10 cellular contexts compared by ENCODE assay signal in the genomic region with DNA sequence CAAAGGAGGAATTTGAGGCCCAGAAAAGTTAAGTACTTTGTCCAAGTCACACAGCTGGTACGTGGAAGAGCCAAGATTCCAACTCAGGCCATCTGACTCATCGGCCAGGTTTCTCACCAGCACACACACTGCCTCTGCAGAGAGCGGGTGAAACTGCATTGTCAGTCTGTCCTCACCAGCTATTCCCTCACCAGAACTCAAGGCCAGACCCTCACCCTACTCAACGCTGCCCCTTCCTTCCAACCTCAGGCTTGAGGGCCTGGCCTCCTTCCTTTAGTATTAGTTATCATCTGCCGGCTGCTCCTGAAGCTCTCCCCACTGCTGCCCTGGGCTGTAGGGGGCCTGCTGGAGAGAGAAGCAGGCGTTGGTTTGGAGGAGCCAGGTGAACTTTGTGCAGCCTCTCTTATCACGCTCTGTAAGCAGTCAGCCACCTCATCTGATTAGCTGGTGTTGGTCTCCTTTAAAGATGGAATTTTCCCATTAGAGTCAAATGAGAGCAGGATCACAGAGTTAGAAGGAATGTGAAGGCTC. TPM values are rescaled to one million over a fixed set of nuclear protein-coding genes. Genes with fewer than 3 reads are reported as not detected.
DNase-seq lines count a peak whose midpoint lies in the region; ATAC-seq, FAIRE-seq and TF ChIP-seq lines count a peak whose summit lies in the region.
"Had no signal": no experiment of that assay in that cellular context is flagged by ENCODE, and none has a peak within 500 bp of the region (broad histone marks: within the 10 kb centered on the region; RNA-seq: fewer than 3 reads in every experiment).

No MANE protein-coding gene starts in this region.

- peak overlapping the region; percentile 26; the same call in 1 of the 2 replicates for H3K9ac ChIP-seq in HCT116 (ENCODE audit: low read length)

- TF ChIP-seq CTCF in HCT116 (IDR thresholded peaks at IDR 0.05 in 2 of 3, conservative IDR thresholded peaks at IDR 0.05 in 1 of 3; ENCODE audit: borderline replicate concordance in 1 of 3, insufficient read depth in 1 of 3, low read depth in 2 of 3, low read length in 2 of 3) (peak in 1 of 3 experiments; percentile 15; a peak in 2 of 6 replicates), VCaP (conservative IDR thresholded peaks at IDR 0.05) (no peak), fibroblast of villous mesenchyme (IDR thresholded peaks at IDR 0.05; ENCODE audit: insufficient read depth, low read depth, low read length) (no peak), esophagus squamous epithelium (IDR thresholded peaks at IDR 0.05) (no peak)

- H3K4me3 ChIP-seq in HCT116 (replicated peaks in 1 of 2; ENCODE audit: low read depth in 1 of 2, low read length in 2 of 2) (0 out of 4 replicates have a peak overlapping the region, but pooled peaks of 1 of the 2 experiments have one; percentile 16), fibroblast of villous mesenchyme (ENCODE audit: low read depth, low read length) (no peak overlapping the region), small intestine (ENCODE audit: low read depth in 1 of 2, low read length in 2 of 2) (no peak overlapping the region), esophagus squamous epithelium (no peak overlapping the region)

- no TSS peak for BruUV-seq in HCT116 (replicated peaks; lab: Mats Ljungman, UMichigan)

- H3K79me2 ChIP-seq in HCT116 (ENCODE audit: insufficient read depth, low read length), result no peaks in the 10 kb centered on the region

- no peak overlapping the region for H3K27ac ChIP-seq in HCT116 (ENCODE audit: low read depth, low read length)
- H3K27ac ChIP-seq in VCaP, result peak overlapping the region; percentile 9; the same call in 1 of the 2 replicates
- H3K27ac ChIP-seq in small intestine (ENCODE audit: low read depth in 1 of 2, low read length in 1 of 2), result peak overlapping the region; percentile 18 to 72
- no peak overlapping the region for H3K27ac ChIP-seq in esophagus squamous epithelium

- 14 to 62% (median 38%) methylated on average over 7 of the region's 7 CpGs for WGBS in small intestine, 3 donors
- 66 to 87% methylated on average over 5 to 6 of the region's 7 CpGs for WGBS in esophagus squamous epithelium, 2 donors

- DNase-seq in HCT116 (ENCODE audit: low read depth, low spot score) (no peak), fibroblast of villous mesenchyme (ENCODE audit: low read depth) (peak; percentile 33), small intestine (peak; percentile 92), esophagus squamous epithelium (lab: John Stamatoyannopoulos, UW) (no peak), ureter (ENCODE audit: low spot score) (no peak)
- DNase-seq: DND-41, hippocampal formation, naive B cell had no signal

- POLR2A ChIA-PET in HCT116 (lab: Charles Lee), result interaction anchor here (0.7 to 2.0 kb wide), 2 partner anchors 143 to 226 kb away, joined by 3 to 9 read pairs; no protein-coding TSS in a partner anchor

- TF ChIP-seq POLR2A in HCT116 (IDR thresholded peaks at IDR 0.05; ENCODE audit: borderline replicate concordance, extremely low read depth, insufficient read depth, insufficient read length) (no peak), esophagus squamous epithelium (IDR thresholded peaks at IDR 0.05) (no peak)

- no peaks in the 10 kb centered on the region for H3K9me2 ChIP-seq in HCT116 (ENCODE audit: insufficient read depth)

- no peak for TF ChIP-seq RAD21 in HCT116 (IDR thresholded peaks at IDR 0.05; ENCODE audit: low read depth)

- H3K4me1 ChIP-seq in HCT116 (ENCODE audit: control insufficient read depth in 1 of 2, insufficient read depth in 2 of 2, low read length in 2 of 2) (peaks cover 5 to 25% of the 10 kb centered on the region in 2 experiments; a peak in 3 of 4 replicates), small intestine (ENCODE audit: control insufficient read depth in 2 of 2, insufficient read depth in 1 of 2, low read depth in 1 of 2, low read length in 1 of 2) (peaks cover 0 to 1% of the 10 kb centered on the region in 2 donors), esophagus squamous epithelium (peaks cover 3 to 8% (median 4%) of the 10 kb centered on the region in 3 donors)

- H3K27me3 ChIP-seq in HCT116 (ENCODE audit: insufficient read depth, low read length) (no peaks in the 10 kb centered on the region), small intestine (ENCODE audit: control insufficient read depth in 2 of 2, insufficient read depth in 2 of 2, low read length in 2 of 2) (no peaks in the 10 kb centered on the region), esophagus squamous epithelium (peaks cover 0 to 29% (median 0%) of the 10 kb centered on the region in 4 donors)

- H3K36me3 ChIP-seq in HCT116 (ENCODE audit: control insufficient read depth in 1 of 2, insufficient read depth in 2 of 2, low read length in 2 of 2) (no peaks in the 10 kb centered on the region), small intestine (ENCODE audit: control insufficient read depth in 2 of 2, insufficient read depth in 2 of 2, low read length in 2 of 2) (no peaks in the 10 kb centered on the region), esophagus squamous epithelium (no peaks in the 10 kb centered on the region)

- H3K9me3 ChIP-seq in HCT116 (ENCODE audit: control insufficient read depth in 1 of 2, insufficient read depth in 1 of 2, low read depth in 1 of 2, low read length in 2 of 2), result no peaks in the 10 kb centered on the region
- no peaks in the 10 kb centered on the region for H3K9me3 ChIP-seq in small intestine (ENCODE audit: control insufficient read depth, low read depth)
- no peaks in the 10 kb centered on the region for H3K9me3 ChIP-seq in esophagus squamous epithelium

- FAIRE-seq in small intestine (lab: Jason Lieb, UNC), result no peak

- intact Hi-C loops in HCT116 (cut with micrococcal nuclease), result loop anchor here (5.0 kb wide), 1 partner anchor 104 kb away; a partner anchor contains a TSS
- intact Hi-C loops in esophagus squamous epithelium (cut with DNase I), result loop anchor here (10.0 kb wide), 1 partner anchor 136 kb away; no protein-coding TSS in a partner anchor

- H2AFZ ChIP-seq in HCT116 (ENCODE audit: low read depth, low read length, poor library complexity, severe bottlenecking), result peak overlapping the region; percentile 80

- ATAC-seq in HCT116, result peak; percentile 65
- no peak for ATAC-seq in HG03520 (IDR thresholded peaks at IDR 0.05; ENCODE audit: unreplicated experiment)

- peak overlapping the region; percentile 67 for H3K4me2 ChIP-seq in HCT116 (ENCODE audit: low read length)

- CTCF ChIA-PET in HCT116 (lab: Charles Lee), result interaction anchor here (0.7 to 4.4 kb wide), 11 partner anchors 13 to 275 kb away, joined by 3 to 78 read pairs (median 11); a partner anchor contains a TSS

- H4K20me1 ChIP-seq in HCT116 (ENCODE audit: insufficient read depth), result no peaks in the 10 kb centered on the region

- RAD21 ChIA-PET in HCT116 (lab: Charles Lee; ENCODE audit: low non-redundant PET in 1 of 2, low total read pairs in 2 of 2, uncharacterized antibody in 2 of 2, unreplicated experiment in 2 of 2), result interaction anchor here (2.4 to 3.0 kb wide), 3 partner anchors 143 to 276 kb away, joined by 14 to 29 read pairs (median 18); no protein-coding TSS in a partner anchor

TF ChIP-seq in HCT116, 20 proteins besides CTCF, POLR2A, EP300 and RAD21:
- TF ChIP-seq FOSL1 (IDR thresholded peaks at IDR 0.05; ENCODE audit: low read depth) (0 out of 2 replicates have a peak, but pooled peaks have one; percentile 26), EGR1 (IDR thresholded peaks at IDR 0.05; ENCODE audit: low read depth) (no peak)

RNA-seq across cellular contexts. Expression of a gene that starts 16.6 kb away (rescaled TPM):
- total RNA-seq in HCT116 (2021; ENCODE audit: unreplicated experiment) (67.6 TPM), fibroblast of villous mesenchyme (2.2 and 4.5 TPM in 2 replicates), esophagus squamous epithelium (10 to 100 TPM in 2 of 4 donors, 1 to 10 TPM in 2; 7.6 to 19.9 (median 13.1) TPM), ureter (21.7 TPM)
- polyA plus RNA-seq in HCT116 (2012), result 81.1 and 106 TPM in 2 replicates
- polyA plus RNA-seq in small intestine, result 10 to 100 TPM; 55.7 to 88.3 (median 78.5) TPM

RNA-seq across cellular contexts. Expression of a gene that starts 60.0 kb away (rescaled TPM):
- 0.71 TPM for total RNA-seq in HCT116 (2021; ENCODE audit: unreplicated experiment)
- 0.39 and 0.60 TPM in 2 replicates for polyA plus RNA-seq in HCT116 (2012)
- 0.43 and 0.64 TPM in 2 replicates for total RNA-seq in fibroblast of villous mesenchyme
- polyA plus RNA-seq in small intestine, result 10 to 100 TPM in 2 of 3 donors, 1 to 10 TPM in 1; 6.5 to 27.5 (median 11.4) TPM
- total RNA-seq in esophagus squamous epithelium, result under 1 TPM; 0.30 to 0.76 (median 0.50) TPM
- 24.7 TPM for total RNA-seq in ureter

Comparison
In these comparisons a context has a peak if more than half of its experiments do, and no peak if none do; other contexts are left out.
1. DNase-seq: peak in fibroblast of villous mesenchyme (single experiment) and small intestine (single experiment); none in HCT116 (single experiment), esophagus squamous epithelium (single experiment) and ureter (single experiment).
2. H3K27ac ChIP-seq: peak in VCaP (single experiment) and small intestine (2 of 2); none in HCT116 (single experiment) and esophagus squamous epithelium (0 of 4).
3. RNA of a gene that starts 60.0 kb away (total RNA-seq): 24.7 TPM in ureter (single experiment); 0.71 TPM in HCT116 (single experiment), 0.30 to 0.76 TPM in esophagus squamous epithelium and 0.43 to 0.64 TPM in fibroblast of villous mesenchyme; every median in the first group is over 10 times any median in the second.